9 cellular contexts compared by ENCODE assay signal in genomic region chr6:33789550-33789895, GRCh38. TPM values are rescaled to one million over a fixed set of nuclear protein-coding genes. Genes with fewer than 3 reads are reported as not detected.
A peak's percentile ranks its signal among the peaks of the same experiment; 100 is the strongest.
DNase-seq lines count a peak whose midpoint lies in the region; ATAC-seq and TF ChIP-seq lines count a peak whose summit lies in the region.
"Had no signal": no experiment of that assay in that cellular context is flagged by ENCODE, and none has a peak within 500 bp of the region (broad histone marks: within the 10 kb centered on the region; RNA-seq: fewer than 3 reads in every experiment).

No MANE protein-coding gene starts in this region.

- peaks cover 16% of the 10 kb centered on the region for H3K36me3 Mint-ChIP-seq in nephron (ENCODE audit: low read depth)

- no peaks in the 10 kb centered on the region for H3K9me3 ChIP-seq in Loucy (ENCODE audit: insufficient read depth, low read depth, low read length)

- peaks cover 6% of the 10 kb centered on the region for H3K27me3 Mint-ChIP-seq in nephron (ENCODE audit: low read depth)

- H3F3A ChIP-seq in Loucy (ENCODE audit: low read depth), result no peaks in the 10 kb centered on the region

- DNase-seq in AG10803 (ENCODE audit: low read depth), result no peak
- peak in 1 of 10 donors; percentile 39 for DNase-seq in dorsolateral prefrontal cortex
- DNase-seq in NCI-H526 (lab: John Stamatoyannopoulos, UW), result no peak
- no peak for DNase-seq in ACHN
- DNase-seq in GM19238 (ENCODE audit: insufficient read length, low spot score), result no peak

- peaks cover 33% of the 10 kb centered on the region for H4K20me1 ChIP-seq in Loucy (ENCODE audit: insufficient read depth, low read length, poor library complexity, severe bottlenecking)

- intact Hi-C loops in dorsolateral prefrontal cortex (cut with DNase I), result loop anchor here (2.0 to 10.0 kb wide), 4 partner anchors 19 to 375 kb away; partner anchors contain the start of genes UQCC2 (in 2 of the 2), BAK1 (in 1 of the 2), CUTA (in 1 of the 2) and PHF1 (in 1 of the 2)

- peak overlapping the region; percentile 64 to 94 (median 83) for H3K27ac Mint-ChIP-seq in nephron

- H3K4me2 ChIP-seq in Loucy (ENCODE audit: low read depth, low read length, poor library complexity, severe bottlenecking), result peak overlapping the region; percentile 92

- peak overlapping the region; percentile 67 for H2AFZ ChIP-seq in Loucy (ENCODE audit: low read length)

- H3K4me3 Mint-ChIP-seq in nephron, result peak overlapping the region; percentile 81 to 88 (median 87)

- peak overlapping the region; percentile 83 for H3K9ac ChIP-seq in Loucy (ENCODE audit: low read depth, low read length, poor library complexity, severe bottlenecking)

- ATAC-seq in GM18861 (IDR thresholded peaks at IDR 0.05; ENCODE audit: unreplicated experiment), result no peak

- peaks cover 52% of the 10 kb centered on the region for H3K79me2 ChIP-seq in Loucy (ENCODE audit: insufficient read depth, low read length)

- H3K36me3 ChIP-seq in Loucy (ENCODE audit: insufficient read depth, low read length), result no peaks in the 10 kb centered on the region; the same call in 1 of the 2 replicates

- no peaks in the 10 kb centered on the region for H3K9me2 ChIP-seq in Loucy (replicated peaks; ENCODE audit: low read depth, low read length)

- peaks cover 75% of the 10 kb centered on the region for H3K4me1 Mint-ChIP-seq in nephron

- TF ChIP-seq CTCF in AG10803 (conservative IDR thresholded peaks at IDR 0.05; ENCODE audit: low read length) (no peak), Loucy (conservative IDR thresholded peaks at IDR 0.05; ENCODE audit: low read length) (no peak), dorsolateral prefrontal cortex (IDR thresholded peaks at IDR 0.05 in 54 of 56, conservative IDR thresholded peaks at IDR 0.05 in 2 of 56; ENCODE audit: low read depth in 1 of 56, partially characterized antibody in 56 of 56) (no peak), nephron (IDR thresholded peaks at IDR 0.05; ENCODE audit: unreplicated experiment in 3 of 3) (no peak)

- peaks cover 46% of the 10 kb centered on the region for H3K4me1 ChIP-seq in Loucy (ENCODE audit: insufficient read depth, low read length, poor library complexity, severe bottlenecking)

- H3K27me3 ChIP-seq in Loucy (ENCODE audit: insufficient read depth, low read length, poor library complexity, severe bottlenecking), result no peaks in the 10 kb centered on the region
- no peaks in the 10 kb centered on the region for H3K27me3 ChIP-seq in dorsolateral prefrontal cortex

- H3K27ac ChIP-seq in dorsolateral prefrontal cortex, result peak overlapping the region in 53 of 59 donors; percentile 24 to 99 (median 95)

- H3K4me3 ChIP-seq in AG10803 (ENCODE audit: low read length) (peak overlapping the region; percentile 62), Loucy (ENCODE audit: low read length, poor library complexity, severe bottlenecking) (peak overlapping the region; percentile 93), dorsolateral prefrontal cortex (peak overlapping the region in 58 of 59 donors; percentile 33 to 98 (median 83))

- H3K9me3 Mint-ChIP-seq in nephron, result no peaks in the 10 kb centered on the region

- in situ Hi-C loops in ACHN (cut with HindIII; ENCODE audit: low pct_ligation_motif_present, low pct_unique_long_range_greater_than_20kb, low sequenced_read_pairs), result no loop called here

RNA-seq across cellular contexts. Expression of gene LEMD2, which starts 0.6 kb away (rescaled TPM):
- 10 to 100 TPM; 37.1 to 79.5 (median 56.7) TPM for total RNA-seq in dorsolateral prefrontal cortex

RNA-seq across cellular contexts. Expression of gene MLN, which starts 14.3 kb away (rescaled TPM):
- not detected for total RNA-seq in dorsolateral prefrontal cortex
- total RNA-seq: myocyte had no signal

RNA-seq across cellular contexts. Expression of gene IP6K3, which starts 42.8 kb away (rescaled TPM):
- total RNA-seq in dorsolateral prefrontal cortex, result 10 to 100 TPM in 52 of 120 experiments, 1 to 10 TPM in 68; 1.1 to 55.5 (median 9.0) TPM
